8 cellular contexts compared by ENCODE assay signal in the genomic region with DNA sequence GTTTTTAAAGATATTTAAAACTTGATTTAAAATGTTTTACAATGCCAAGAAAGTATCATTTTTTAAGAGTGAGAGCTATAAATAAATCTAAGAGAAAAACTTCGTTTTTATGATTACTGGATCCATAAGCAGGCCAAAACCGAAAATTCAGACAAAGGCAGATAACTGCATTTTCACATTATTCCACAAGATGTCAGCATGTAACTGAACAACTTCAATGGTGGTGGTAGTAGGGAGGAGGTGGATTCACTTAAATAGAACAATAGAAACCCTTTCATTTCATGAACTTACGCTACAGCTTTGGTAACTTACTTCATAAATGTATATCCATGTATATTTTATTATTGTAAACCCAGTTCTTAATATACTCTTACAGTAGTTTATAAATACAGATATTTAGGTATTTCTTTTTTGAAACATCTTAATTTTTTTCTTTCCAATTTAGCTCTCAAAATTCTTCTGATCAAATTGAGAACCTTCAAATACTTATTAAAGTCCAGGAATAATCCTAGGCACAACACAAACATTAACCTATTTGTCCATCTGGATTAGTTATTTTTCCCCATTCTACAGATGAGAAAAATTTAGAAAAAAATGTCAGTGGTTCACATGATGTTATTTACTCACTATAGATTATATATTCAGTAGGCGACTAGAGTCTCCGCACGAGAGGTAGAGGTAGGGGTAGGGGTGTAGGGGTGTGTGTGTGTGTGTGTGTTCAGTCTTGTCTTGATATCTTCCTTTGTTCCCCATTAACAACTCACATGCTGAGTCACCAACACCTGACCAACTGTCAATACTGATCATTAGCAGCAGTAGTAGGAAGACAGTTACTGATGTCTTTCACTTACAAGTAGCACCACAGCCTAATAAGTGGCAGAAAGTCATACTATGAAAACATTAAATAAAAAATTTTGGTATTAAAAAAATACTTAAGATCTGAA.
DNase-seq lines count a peak whose midpoint lies in the region; ATAC-seq, FAIRE-seq and TF ChIP-seq lines count a peak whose summit lies in the region.

No MANE protein-coding gene starts in this region.

- no peaks in the 10 kb centered on the region for H3K36me3 ChIP-seq in breast epithelium
- peaks cover 0 to 11% of the 10 kb centered on the region in 2 experiments for H3K36me3 ChIP-seq in keratinocyte (ENCODE audit: control insufficient read depth in 2 of 2, extremely low read depth in 1 of 2, insufficient read depth in 2 of 2, low read length in 2 of 2)

- peak; percentile 33 for DNase-seq in ELF-1 (ENCODE audit: low read depth, low spot score)
- DNase-seq in HT1080 (ENCODE audit: low read depth) = peak; percentile 72
- peak; percentile 66 for DNase-seq in NOMO-1 treated with DMSO at 0.1 percent for 48 hours (lab: John Stamatoyannopoulos, UW; ENCODE audit: unreplicated experiment)
- no peak for DNase-seq in breast epithelium (ENCODE audit: low spot score in 2 of 2)
- DNase-seq in keratinocyte (ENCODE audit: low read depth, low spot score) = no peak
- DNase-seq in superior temporal gyrus (ENCODE audit: extremely low spot score) = peak; percentile 96
- DNase-seq in COLO668 (lab: John Stamatoyannopoulos, UW; ENCODE audit: unreplicated experiment) = no peak

- H2AFZ ChIP-seq in keratinocyte (ENCODE audit: control insufficient read depth, low read length) = no peak overlapping the region

- H3K4me3 ChIP-seq in breast epithelium = no peak overlapping the region
- H3K4me3 ChIP-seq in keratinocyte (ENCODE audit: control insufficient read depth in 2 of 3, extremely low read depth in 1 of 3, insufficient read depth in 2 of 3, low read depth in 1 of 3, low read length in 3 of 3) = no peak overlapping the region

- TF ChIP-seq CTCF in breast epithelium (IDR thresholded peaks at IDR 0.05) (peak; percentile 70 to 93 (median 91)), keratinocyte (optimal IDR thresholded peaks at IDR 0.05 in 1 of 3, IDR thresholded peaks at IDR 0.05 in 1 of 3, conservative IDR thresholded peaks at IDR 0.05 in 1 of 3; ENCODE audit: extremely low read depth in 1 of 3, insufficient read depth in 2 of 3, low read length in 3 of 3) (peak; percentile 33 to 74 (median 51))

- H3K9me3 ChIP-seq in breast epithelium = no peaks in the 10 kb centered on the region
- no peaks in the 10 kb centered on the region for H3K9me3 ChIP-seq in keratinocyte (ENCODE audit: control insufficient read depth, low read depth, low read length)

- dilution Hi-C loops in keratinocyte (cut with MboI; ENCODE audit: extremely low pct_ligation_motif_present, low sequenced_read_pairs) = no loop called here

- no peaks in the 10 kb centered on the region for H3K9me1 ChIP-seq in keratinocyte (ENCODE audit: control insufficient read depth, extremely low read depth, insufficient read depth, low read length)

- H4K20me1 ChIP-seq in keratinocyte (ENCODE audit: control insufficient read depth, extremely low read depth, insufficient read depth, low read length) = no peaks in the 10 kb centered on the region

- H3K4me1 ChIP-seq in breast epithelium (no peaks in the 10 kb centered on the region), keratinocyte (ENCODE audit: control insufficient read depth, extremely low read depth, insufficient read depth, low read length) (no peaks in the 10 kb centered on the region)

- no peak overlapping the region for H3K9ac ChIP-seq in keratinocyte (ENCODE audit: control insufficient read depth, extremely low read depth, insufficient read depth, low read length)

- H3K27me3 ChIP-seq in breast epithelium (no peaks in the 10 kb centered on the region), keratinocyte (ENCODE audit: control insufficient read depth, extremely low read depth, insufficient read depth, low read length) (no peaks in the 10 kb centered on the region)

- H3K27ac ChIP-seq in breast epithelium (no peak overlapping the region), keratinocyte (ENCODE audit: control insufficient read depth, insufficient read depth, low read length) (no peak overlapping the region)

- ATAC-seq in GM21515 (IDR thresholded peaks at IDR 0.05; ENCODE audit: unreplicated experiment) = peak; percentile 52

- no peaks in the 10 kb centered on the region for H3K79me2 ChIP-seq in keratinocyte (ENCODE audit: control insufficient read depth, insufficient read depth, low read length)

- FAIRE-seq in keratinocyte (lab: Jason Lieb, UNC) = peak; percentile 58

- intact Hi-C loops in breast epithelium (cut with DNase I; ENCODE audit: low total_unique reads) = loop anchor here (5.0 kb wide), 1 partner anchor 129 kb away; no protein-coding TSS in a partner anchor

- H3K4me2 ChIP-seq in keratinocyte (ENCODE audit: control insufficient read depth, extremely low read depth, insufficient read depth, low read depth, low read length) = no peak overlapping the region

- no peak for TF ChIP-seq POLR2A in breast epithelium (IDR thresholded peaks at IDR 0.05)

Comparison
In these comparisons a context has a peak if more than half of its experiments do, and no peak if none do; other contexts are left out.
1. DNase-seq: peak in ELF-1 (single experiment), HT1080 (single experiment), NOMO-1 treated with DMSO at 0.1 percent for 48 hours (single experiment) and superior temporal gyrus (single experiment); none in breast epithelium (0 of 2), keratinocyte (single experiment) and COLO668 (single experiment).